25 cellular contexts compared by ENCODE assay signal in genomic region chr9:13755551-13755950, GRCh38.
"Had no signal": no experiment of that assay in that cellular context is flagged by ENCODE, and none has a peak within 500 bp of the region (broad histone marks: within the 10 kb centered on the region; RNA-seq: fewer than 3 reads in every experiment).

No MANE protein-coding gene starts in this region.

- H3K4me3 ChIP-seq: ascending aorta, esophagus muscularis mucosa, gastrocnemius medialis, hepatocyte, psoas muscle, right atrium auricular region, suprapubic skin, tibial artery, upper lobe of right lung had no signal

- DNase-seq: activated CD4-positive, alpha-beta T cell treated with anti-CD3 and anti-CD28 coated beads for 48 hours; activated CD4-positive, alpha-beta T cell treated with anti-CD3 and anti-CD28 coated beads, Interleukin-2, amount 50 U/mL, for 48 hours; activated CD8-positive, alpha-beta memory T cell treated with anti-CD3 and anti-CD28 coated beads for 24 hours; activated effector memory CD4-positive, alpha-beta T cell treated with anti-CD3 and anti-CD28 coated beads, Interleukin-2, amount 50 U/mL, for 16 hours; activated naive CD4-positive, alpha-beta T cell treated with anti-CD3 and anti-CD28 coated beads, Interleukin-2, amount 10 ng/mL, durations not matched to agents 7 days and 5 days; activated naive CD8-positive, alpha-beta T cell treated with anti-CD3 and anti-CD28 coated beads, Interleukin-2, amount 10 ng/mL, durations not matched to agents 7 days and 5 days; brain microvascular endothelial cell; caudate nucleus; cortex of kidney; gastrocnemius medialis; left colon; naive B cell; occipital lobe; psoas muscle; stimulated activated CD4-positive, alpha-beta T cell treated with anti-CD3 and anti-CD28 coated beads, Interleukin-15, amount 100 ng/mL, for 24 hours; stimulated activated CD4-positive, alpha-beta T cell treated with anti-CD3 and anti-CD28 coated beads, Interleukin-2, amount 100 ng/mL, for 24 hours; stimulated activated naive CD4-positive, alpha-beta T cell; T-helper 1 cell; tibial artery; upper lobe of right lung had no signal

- ATAC-seq: gastrocnemius medialis, left colon, psoas muscle, upper lobe of right lung had no signal
